12 cellular contexts compared by ENCODE assay signal in the genomic region with DNA sequence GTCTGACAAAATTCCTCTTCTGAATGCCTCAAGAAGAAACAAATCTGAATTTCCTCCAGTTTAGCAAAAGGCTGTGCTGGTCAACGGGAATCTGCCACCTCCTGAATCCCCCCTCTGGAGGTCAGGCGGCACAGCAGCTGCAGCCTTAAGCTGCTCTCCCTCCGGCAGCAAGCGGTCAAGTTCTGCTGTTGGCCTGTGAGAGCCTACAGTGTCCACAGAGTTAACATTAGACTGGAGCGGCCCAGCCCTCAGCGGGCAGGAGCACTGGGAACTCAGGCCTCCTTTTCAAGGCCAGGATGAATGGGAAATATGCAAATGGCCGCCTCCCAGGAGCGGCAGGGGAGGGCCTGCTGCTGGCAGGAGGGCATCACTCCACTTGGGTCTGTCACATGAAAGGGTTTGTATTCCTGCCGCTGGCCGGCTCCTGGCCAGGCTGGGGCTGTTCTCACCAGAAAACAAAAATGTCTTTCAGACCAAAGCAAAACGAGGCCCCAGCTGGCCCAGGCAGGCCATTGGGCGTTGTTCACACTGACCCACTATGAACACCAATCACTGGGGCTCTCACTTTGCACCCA. TPM values are rescaled to one million over a fixed set of nuclear protein-coding genes. Genes with fewer than 3 reads are reported as not detected.
DNase-seq lines count a peak whose midpoint lies in the region; ATAC-seq and TF ChIP-seq lines count a peak whose summit lies in the region.
"Had no signal": no experiment of that assay in that cellular context is flagged by ENCODE, and none has a peak within 500 bp of the region (broad histone marks: within the 10 kb centered on the region; RNA-seq: fewer than 3 reads in every experiment).

No MANE protein-coding gene starts in this region.

- no peak for TF ChIP-seq POLR2A in prostate gland (IDR thresholded peaks at IDR 0.05)

- TF ChIP-seq CTCF in lower lobe of right lung (IDR thresholded peaks at IDR 0.05), result no peak
- no peak for TF ChIP-seq CTCF in prostate gland (IDR thresholded peaks at IDR 0.05)
- TF ChIP-seq CTCF in GM20000 (IDR thresholded peaks at IDR 0.05; ENCODE audit: extremely low read depth, missing control alignments), result no peak

- peak in 1 of 2 donors; percentile 8 for ATAC-seq in lower lobe of right lung

- intact Hi-C loops in lower lobe of right lung (cut with DNase I) (no loop called here), prostate gland (cut with DNase I) (loop anchor here (10.0 kb wide), 1 partner anchor 578 kb away; no protein-coding TSS in a partner anchor)

- H3K27ac ChIP-seq in lower lobe of right lung (no peak overlapping the region), temporal lobe (ENCODE audit: low read depth, low read length) (peak overlapping the region; percentile 87), prostate gland (no peak overlapping the region)
- H3K27ac ChIP-seq: neutrophil had no signal

- H3K4me1 ChIP-seq in lower lobe of right lung (peaks cover 5% of the 10 kb centered on the region), prostate gland (replicated peaks) (no peaks in the 10 kb centered on the region)

- H3K27me3 ChIP-seq in lower lobe of right lung (ENCODE audit: low read depth) (no peaks in the 10 kb centered on the region), prostate gland (replicated peaks; ENCODE audit: insufficient read depth) (no peaks in the 10 kb centered on the region)

- H3K4me3 ChIP-seq in lower lobe of right lung, result no peak overlapping the region
- H3K4me3 ChIP-seq in prostate gland, result no peak overlapping the region

- H3K9me3 ChIP-seq in lower lobe of right lung (no peaks in the 10 kb centered on the region), prostate gland (no peaks in the 10 kb centered on the region)
- H3K9me3 ChIP-seq: neutrophil had no signal

- WGBS in prostate gland, result 38% methylated on average over 12 of the region's 12 CpGs

- peak; percentile 32 for DNase-seq in SK-N-DZ (ENCODE audit: low spot score)
- peak; percentile 5 for DNase-seq in fibroblast of peridontal ligament (ENCODE audit: extremely low read depth)
- peak; percentile 38 for DNase-seq in lower lobe of right lung
- DNase-seq in prostate gland (ENCODE audit: low spot score), result no peak
- no peak for DNase-seq in NCI-H2107 (lab: John Stamatoyannopoulos, UW)
- DNase-seq in GM20000 (ENCODE audit: low spot score), result no peak
- DNase-seq: activated CD4-positive, alpha-beta T cell treated with anti-CD3 and anti-CD28 coated beads, Interleukin-2, amount 50 U/mL, for 4 hours; DMS79; NCI-H187 had no signal

- no peaks in the 10 kb centered on the region for H3K36me3 ChIP-seq in lower lobe of right lung
- no peaks in the 10 kb centered on the region for H3K36me3 ChIP-seq in prostate gland
- H3K36me3 ChIP-seq: neutrophil had no signal

RNA-seq across cellular contexts. Expression of gene ACSL6, which starts 8.2 kb away (rescaled TPM):
- 0.28 and 0.47 TPM in 2 replicates for polyA plus RNA-seq in SK-N-DZ (2014; cell fraction: cytosol; rRNA removed)
- polyA plus RNA-seq in SK-N-DZ (2014; cell fraction: nucleus; rRNA removed), result 0.83 and 1.0 TPM in 2 replicates
- total RNA-seq in lower lobe of right lung (0.59 TPM), temporal lobe (30.0 TPM), prostate gland (1 to 10 TPM in 1 of 2 donors, under 1 TPM in 1; 0.23 to 7.9 TPM)

RNA-seq across cellular contexts. Expression of gene IL3, which starts 57.2 kb away (rescaled TPM):
- not detected in 2 replicates for polyA plus RNA-seq in SK-N-DZ (2014; cell fraction: cytosol; rRNA removed)
- not detected in 2 replicates for polyA plus RNA-seq in SK-N-DZ (2014; cell fraction: nucleus; rRNA removed)
- total RNA-seq in lower lobe of right lung (not detected), temporal lobe (not detected), prostate gland (not detected)
- polyA plus RNA-seq: adipose tissue had no signal

RNA-seq across cellular contexts. Expression of gene MEIKIN, which starts 57.8 kb away (rescaled TPM):
- polyA plus RNA-seq in SK-N-DZ (2014; cell fraction: cytosol; rRNA removed), result not detected in 2 replicates
- polyA plus RNA-seq in SK-N-DZ (2014; cell fraction: nucleus; rRNA removed), result not detected in 2 replicates
- not detected for total RNA-seq in lower lobe of right lung
- total RNA-seq in temporal lobe, result not detected
- total RNA-seq in prostate gland, result 1 to 10 TPM in 1 of 2 donors, not detected in 1; 5.6 TPM
- polyA plus RNA-seq: adipose tissue had no signal

Comparison
In these comparisons a context has a peak if more than half of its experiments do, and no peak if none do; other contexts are left out.
1. DNase-seq: peak in SK-N-DZ (single experiment), fibroblast of peridontal ligament (single experiment) and lower lobe of right lung (single experiment); none in prostate gland (single experiment), NCI-H2107 (single experiment) and GM20000 (single experiment).